In the genomic region with DNA sequence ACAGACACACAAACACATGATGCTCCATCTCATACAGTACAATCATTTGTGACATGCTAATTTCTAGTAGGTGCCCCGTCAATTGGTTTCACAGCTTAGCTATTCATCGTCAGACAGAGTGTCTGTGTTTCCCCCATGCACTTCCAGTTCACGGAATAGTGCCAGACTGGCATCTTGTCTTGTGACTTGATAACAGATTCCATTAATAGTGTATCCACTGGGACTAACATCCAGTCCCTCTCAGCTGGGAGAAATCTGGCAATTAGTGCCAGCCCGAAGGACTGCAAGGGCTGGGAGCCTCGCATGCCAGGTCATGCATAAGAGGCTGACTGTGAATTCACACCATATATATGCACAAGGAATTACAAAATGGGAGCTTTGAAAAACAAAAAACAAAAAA, we compare ENCODE assay signal across 20 cellular contexts. TPM values are rescaled to one million over a fixed set of nuclear protein-coding genes. Genes with fewer than 3 reads are reported as not detected.
DNase-seq lines count a peak whose midpoint lies in the region; ATAC-seq and TF ChIP-seq lines count a peak whose summit lies in the region.
"Had no signal": no experiment of that assay in that cellular context is flagged by ENCODE, and none has a peak within 500 bp of the region (broad histone marks: within the 10 kb centered on the region; RNA-seq: fewer than 3 reads in every experiment).

No MANE protein-coding gene starts in this region.

- no peak for TF ChIP-seq CTCF in BE2C (IDR thresholded peaks at IDR 0.05; ENCODE audit: low read depth, low read length)

- no peaks in the 10 kb centered on the region for H3K4me1 ChIP-seq in BE2C
- H3K4me1 ChIP-seq: BLaER1 treated with 17β-estradiol and CSF1 and Interleukin-3, amounts not matched to agents 10 nM and 100 nM; SJCRH30 had no signal

- no peak overlapping the region for H3K4me3 ChIP-seq in BE2C (ENCODE audit: low read depth, low read length)
- H3K4me3 ChIP-seq: BLaER1 treated with 17β-estradiol and CSF1 and Interleukin-3, amounts not matched to agents 10 nM and 100 nM; MG63; SJCRH30 had no signal

- intact Hi-C loops in left cardiac atrium (cut with DNase I): no loop called here

- H3K9me3 ChIP-seq in BE2C: no peaks in the 10 kb centered on the region
- H3K9me3 ChIP-seq: BLaER1 treated with 17β-estradiol and CSF1 and Interleukin-3, amounts not matched to agents 10 nM and 100 nM; MG63; SJCRH30 had no signal

- peak; percentile 8 for DNase-seq in BE2C
- DNase-seq in foreskin melanocyte: peak; percentile 89
- DNase-seq in left cardiac atrium: peak; percentile 41
- DNase-seq in midbrain (lab: John Stamatoyannopoulos, UW): peak; percentile 17
- no peak for DNase-seq in GM19240 (ENCODE audit: insufficient read length, low spot score)
- DNase-seq in 8988T: no peak
- DNase-seq in RPMI8226: no peak
- DNase-seq: DMS79 treated with DMSO at 0.1 percent for 48 hours, H9, Kasumi-1, MG63, NCI-H1048, NCI-H146, NCI-H2081, NCI-H510A, NCI-H82, PC-3, SJCRH30 had no signal

- no peaks in the 10 kb centered on the region for H3K27me3 ChIP-seq in BE2C
- H3K27me3 ChIP-seq: BLaER1 treated with 17β-estradiol and CSF1 and Interleukin-3, amounts not matched to agents 10 nM and 100 nM; MG63; SJCRH30 had no signal

- H3K36me3 ChIP-seq in BE2C: no peaks in the 10 kb centered on the region
- H3K36me3 ChIP-seq: BLaER1 treated with 17β-estradiol and CSF1 and Interleukin-3, amounts not matched to agents 10 nM and 100 nM; MG63; SJCRH30 had no signal

- ATAC-seq in left cardiac atrium (peak; percentile 90 to 95), HG03378 (IDR thresholded peaks at IDR 0.05; ENCODE audit: unreplicated experiment) (no peak)
- ATAC-seq: PC-3 had no signal

RNA-seq across cellular contexts. Expression of gene GATB, which starts 20.2 kb away (rescaled TPM):
- polyA plus RNA-seq in BE2C (2012; ENCODE audit: insufficient read depth, insufficient read length, low read depth): 12.9 TPM
- total RNA-seq in left cardiac atrium: 10 to 100 TPM; 51.7 to 88.1 TPM

Comparison
In these comparisons a context has a peak if more than half of its experiments do, and no peak if none do; other contexts are left out.
1. DNase-seq: peak in BE2C (single experiment), foreskin melanocyte (single experiment), left cardiac atrium (single experiment) and midbrain (single experiment); none in GM19240 (single experiment), 8988T (single experiment) and RPMI8226 (single experiment).